Comparison of ENCODE assay signal across 28 cellular contexts in the genomic region with DNA sequence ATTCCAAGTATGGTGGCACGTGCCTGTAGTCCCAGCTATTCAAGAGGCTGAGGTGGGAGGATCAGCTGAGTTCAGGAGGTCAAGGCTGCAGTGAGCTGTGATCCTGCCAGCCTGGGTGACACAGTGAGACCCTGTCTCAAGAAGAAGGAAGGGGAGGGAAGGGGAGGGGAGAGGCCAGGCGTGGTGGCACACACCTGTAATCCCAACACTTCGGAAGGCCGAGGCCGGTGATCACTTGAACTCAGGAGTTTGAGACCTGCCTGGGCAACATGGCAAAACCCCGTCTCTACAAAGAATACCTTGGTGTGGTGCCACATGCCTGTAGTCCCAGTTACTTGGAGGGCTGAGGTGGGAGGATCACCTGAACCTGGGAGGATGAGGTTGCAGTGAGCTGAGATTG.
"Had no signal": no experiment of that assay in that cellular context is flagged by ENCODE, and none has a peak within 500 bp of the region (broad histone marks: within the 10 kb centered on the region; RNA-seq: fewer than 3 reads in every experiment).

No MANE protein-coding gene starts in this region.

- H3K27ac Mint-ChIP-seq: naive thymus-derived CD4-positive, alpha-beta T cell; natural killer cell; nephron; neural progenitor cell; stimulated activated memory B cell treated with anti-CD40 and anti-IgM and Interleukin-4, amounts not matched to agents 10 μg/mL and 1 μg/mL and 100 μg/mL, for 72 hours; stimulated activated naive CD8-positive, alpha-beta T cell treated with anti-CD3 and anti-CD28 coated beads, Interleukin-15, Interleukin-2, amounts not matched to agents 100 ng/mL and 50 ng/mL, for 24 hours had no signal

- FAIRE-seq: small intestine, urothelium cell line had no signal

- H3K27me3 ChIP-seq: neural progenitor cell, ovary, right lobe of liver, testis, tibial nerve, upper lobe of left lung, vagina had no signal

- H3K27ac ChIP-seq: neural progenitor cell, ovary, parathyroid adenoma, psoas muscle, right lobe of liver, sigmoid colon, suprapubic skin, testis, tibial nerve, upper lobe of left lung, vagina had no signal

- H3K4me3 ChIP-seq: neural progenitor cell, ovary, psoas muscle, right lobe of liver, sigmoid colon, suprapubic skin, testis, tibial nerve, upper lobe of left lung, vagina had no signal

- ATAC-seq: naive thymus-derived CD4-positive, alpha-beta T cell; natural killer cell; psoas muscle; right cardiac atrium; right lobe of liver; stimulated activated memory B cell treated with anti-CD40 and anti-IgM and Interleukin-4, amounts not matched to agents 10 μg/mL and 1 μg/mL and 100 μg/mL, for 72 hours had no signal

- H3K9me3 Mint-ChIP-seq: natural killer cell; nephron; neural progenitor cell; stimulated activated memory B cell treated with anti-CD40 and anti-IgM and Interleukin-4, amounts not matched to agents 10 μg/mL and 1 μg/mL and 100 μg/mL, for 72 hours; stimulated activated naive CD8-positive, alpha-beta T cell treated with anti-CD3 and anti-CD28 coated beads, Interleukin-15, Interleukin-2, amounts not matched to agents 100 ng/mL and 50 ng/mL, for 24 hours had no signal

- DNase-seq: naive thymus-derived CD4-positive, alpha-beta T cell; natural killer cell; occipital lobe; ovary; psoas muscle; right cardiac atrium; right lobe of liver; sigmoid colon; small intestine; stimulated activated CD4-positive, alpha-beta T cell treated with anti-CD3 and anti-CD28 coated beads, Interleukin-12 subunit alpha, Interleukin-12 subunit beta, amount 100 ng/mL, for 4 hours; stimulated activated CD4-positive, alpha-beta T cell treated with anti-CD3 and anti-CD28 coated beads, Interleukin-1b, Interleukin-23, amount 100 ng/mL, for 48 hours; stimulated activated CD4-positive, alpha-beta T cell treated with anti-CD3 and anti-CD28 coated beads, Interleukin-4, amount 100 ng/mL, for 1 hour; stimulated activated CD4-positive, alpha-beta T cell treated with anti-CD3 and anti-CD28 coated beads, Interleukin-4, amount 100 ng/mL, for 4 hours; stimulated activated CD8-positive, alpha-beta memory T cell treated with anti-CD3 and anti-CD28 coated beads, Interleukin-4, amount 100 ng/mL, for 48 hours; stimulated activated naive CD4-positive, alpha-beta T cell treated with Interleukin-2 at 50 U/mL for 16 hours; substantia nigra; testis; trophoblast cell; upper lobe of left lung had no signal

- H3K4me1 ChIP-seq: parathyroid adenoma, psoas muscle, right lobe of liver, sigmoid colon, suprapubic skin, testis, tibial nerve, upper lobe of left lung, vagina had no signal

- H3K4me3 Mint-ChIP-seq: naive thymus-derived CD4-positive, alpha-beta T cell; natural killer cell; nephron; neural progenitor cell; stimulated activated memory B cell treated with anti-CD40 and anti-IgM and Interleukin-4, amounts not matched to agents 10 μg/mL and 1 μg/mL and 100 μg/mL, for 72 hours; stimulated activated naive CD8-positive, alpha-beta T cell treated with anti-CD3 and anti-CD28 coated beads, Interleukin-15, Interleukin-2, amounts not matched to agents 100 ng/mL and 50 ng/mL, for 24 hours had no signal

- H3K36me3 Mint-ChIP-seq: naive thymus-derived CD4-positive, alpha-beta T cell; natural killer cell; neural progenitor cell; stimulated activated memory B cell treated with anti-CD40 and anti-IgM and Interleukin-4, amounts not matched to agents 10 μg/mL and 1 μg/mL and 100 μg/mL, for 72 hours had no signal

- H3K4me1 Mint-ChIP-seq: naive thymus-derived CD4-positive, alpha-beta T cell; natural killer cell; nephron; stimulated activated memory B cell treated with anti-CD40 and anti-IgM and Interleukin-4, amounts not matched to agents 10 μg/mL and 1 μg/mL and 100 μg/mL, for 72 hours had no signal

- H3K9me3 ChIP-seq: ovary, psoas muscle, right lobe of liver, sigmoid colon, suprapubic skin, testis, tibial nerve, upper lobe of left lung, vagina had no signal

- H3K36me3 ChIP-seq: neural progenitor cell, ovary, sigmoid colon, suprapubic skin, tibial nerve, vagina had no signal

- H3K27me3 Mint-ChIP-seq: stimulated activated naive CD8-positive, alpha-beta T cell treated with anti-CD3 and anti-CD28 coated beads, Interleukin-15, Interleukin-2, amounts not matched to agents 100 ng/mL and 50 ng/mL, for 24 hours had no signal
